Comparison of ENCODE assay signal across 31 cellular contexts in genomic region chr2:170270278-170270864, GRCh38.
"Had no signal": no experiment of that assay in that cellular context is flagged by ENCODE, and none has a peak within 500 bp of the region (broad histone marks: within the 10 kb centered on the region; RNA-seq: fewer than 3 reads in every experiment).

No MANE protein-coding gene starts in this region.

- H3K4me3 ChIP-seq: ovary, psoas muscle, right lobe of liver, skin epidermis, smooth muscle cell, spleen, suprapubic skin, testis, tibial artery, upper lobe of left lung, vagina had no signal

- FAIRE-seq: urothelium cell line had no signal

- H3K79me2 ChIP-seq: parathyroid adenoma had no signal

- H3K36me3 ChIP-seq: neutrophil, ovary, right lobe of liver, spleen, suprapubic skin, tibial artery, upper lobe of left lung, vagina had no signal

- H3K27me3 ChIP-seq: ovary, right lobe of liver, spleen, suprapubic skin, testis, tibial artery, upper lobe of left lung, vagina had no signal

- H3K9me3 ChIP-seq: neutrophil, ovary, psoas muscle, right lobe of liver, spleen, suprapubic skin, testis, tibial artery, upper lobe of left lung, vagina had no signal

- H3K4me2 ChIP-seq: smooth muscle cell had no signal

- H2AFZ ChIP-seq: parathyroid adenoma had no signal

- H3K9ac ChIP-seq: parathyroid adenoma had no signal

- H3K27ac ChIP-seq: neutrophil, ovary, parathyroid adenoma, psoas muscle, right lobe of liver, skin epidermis, spleen, suprapubic skin, testis, tibial artery, upper lobe of left lung, vagina had no signal

- H3K4me1 ChIP-seq: parathyroid adenoma, psoas muscle, right lobe of liver, spleen, suprapubic skin, testis, tibial artery, upper lobe of left lung, vagina had no signal

- ATAC-seq: naive thymus-derived CD8-positive, alpha-beta T cell; natural killer cell treated with Interleukin-12 subunit alpha and Interleukin-12 subunit beta and Interleukin-15 and Interleukin-18, amount 100 ng/mL, for 72 hours; right lobe of liver; stimulated activated memory B cell treated with anti-CD40 and anti-IgM and Interleukin-4, amounts not matched to agents 10 μg/mL and 1 μg/mL and 100 μg/mL, for 72 hours; stimulated activated naive CD8-positive, alpha-beta T cell treated with anti-CD3 and anti-CD28 coated beads, Interleukin-15, amount 100 ng/mL, for 72 hours; stimulated activated naive CD8-positive, alpha-beta T cell treated with anti-CD3 and anti-CD28 coated beads, Interleukin-15, Interleukin-2, amounts not matched to agents 100 U/mL and 50 U/mL, for 24 hours had no signal

- DNase-seq: naive thymus-derived CD8-positive, alpha-beta T cell; nephron progenitor cell; nucleus accumbens; ovary; posterior cingulate gyrus; psoas muscle; right cardiac atrium; right lobe of liver; spleen; stimulated activated CD4-positive, alpha-beta T cell treated with anti-CD3 and anti-CD28 coated beads, Interleukin-12 subunit alpha, Interleukin-12 subunit beta, amount 100 ng/mL, for 4 hours; stimulated activated CD4-positive, alpha-beta T cell treated with anti-CD3 and anti-CD28 coated beads, Interleukin-1b, Interleukin-23, amount 100 ng/mL, for 48 hours; stimulated activated CD4-positive, alpha-beta T cell treated with anti-CD3 and anti-CD28 coated beads, Interleukin-4, amount 100 ng/mL, for 1 hour; stimulated activated CD4-positive, alpha-beta T cell treated with anti-CD3 and anti-CD28 coated beads, Interleukin-4, amount 100 ng/mL, for 4 hours; stimulated activated CD8-positive, alpha-beta memory T cell treated with anti-CD3 and anti-CD28 coated beads, Interleukin-4, amount 100 ng/mL, for 48 hours; stimulated activated naive CD4-positive, alpha-beta T cell; stimulated activated naive CD8-positive, alpha-beta T cell treated with anti-CD3 and anti-CD28 coated beads, Interleukin-15, amount 100 ng/mL, for 72 hours; stimulated activated naive CD8-positive, alpha-beta T cell treated with anti-CD3 and anti-CD28 coated beads, Interleukin-15, Interleukin-2, amounts not matched to agents 100 U/mL and 50 U/mL, for 24 hours; substantia nigra; testis; tibial artery; trophoblast cell; upper lobe of left lung had no signal
